ENCODE assay signal across 8 cellular contexts in the genomic region with DNA sequence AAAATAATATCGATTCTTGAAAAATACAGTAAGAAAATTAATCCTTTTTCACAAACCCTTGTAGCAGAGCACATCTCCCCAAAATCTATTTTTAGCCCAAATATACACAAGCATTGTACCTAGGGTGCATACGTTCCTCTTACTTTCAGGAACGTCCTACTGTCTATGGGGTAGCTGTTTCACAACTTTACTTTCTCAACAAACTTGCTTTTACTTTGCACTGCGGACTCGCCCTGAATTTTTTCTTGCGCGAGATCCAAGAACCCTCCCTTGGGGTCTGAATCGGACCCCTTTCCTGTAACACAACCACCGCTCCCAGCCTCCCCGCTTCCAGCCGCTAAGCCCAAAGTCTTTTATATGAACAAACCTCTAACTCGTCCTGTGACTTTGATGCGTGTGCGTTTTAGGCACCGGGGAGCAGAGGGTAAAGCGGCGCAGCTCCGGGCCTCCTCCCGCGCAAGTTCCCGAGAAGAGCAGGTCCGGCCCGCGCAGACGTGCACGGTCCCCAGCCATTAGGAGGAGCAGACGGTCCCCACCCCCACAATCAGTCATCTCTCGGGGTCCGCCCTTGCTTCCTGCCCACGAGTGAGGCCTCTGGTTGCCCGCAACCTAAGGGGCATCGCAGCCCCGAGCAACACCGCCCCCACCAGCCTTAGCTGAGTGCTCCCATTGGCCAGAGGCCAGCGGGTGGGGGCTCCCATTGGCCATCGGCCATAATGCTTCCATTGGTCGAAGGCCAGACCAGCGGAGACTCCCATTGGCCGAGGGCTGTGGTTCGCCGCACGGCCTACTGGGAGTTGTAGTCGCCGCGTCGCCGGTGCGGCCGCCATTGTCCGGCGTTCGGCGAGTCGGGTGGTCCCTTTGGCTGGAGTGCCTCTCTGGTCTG. TPM values are rescaled to one million over a fixed set of nuclear protein-coding genes. Genes with fewer than 3 reads are reported as not detected.
DNase-seq lines count a peak whose midpoint lies in the region; ATAC-seq, FAIRE-seq and TF ChIP-seq lines count a peak whose summit lies in the region.

A gene (plus strand): TSS at position 800 of the 886 bp plus-strand sequence. CDS start 127 bp downstream, outside the sequence.

- peaks cover 72% of the 10 kb centered on the region for H3K36me3 Mint-ChIP-seq in T-helper 2 cell treated with Interferon-gamma antibody and Interleukin-4, amounts not matched to agents 5 μg/mL and 100 μg/mL, for 36 hours (ENCODE audit: low read depth)

- TF ChIP-seq CTCF in ascending aorta (IDR thresholded peaks at IDR 0.05) (peak in 1 of 3 experiments; percentile 14), right atrium auricular region (IDR thresholded peaks at IDR 0.05) (peak in 1 of 2 donors; percentile 42), psoas muscle (IDR thresholded peaks at IDR 0.05) (no peak)

- H3K27ac ChIP-seq in ascending aorta (peak within 1 kb of the TSS; percentile 77 to 92), right atrium auricular region (peak within 1 kb of the TSS; percentile 94 to 96), psoas muscle (peak within 1 kb of the TSS; percentile 81)

- DNase-seq in NCI-H187 treated with DMSO at 0.1 percent for 48 hours (lab: John Stamatoyannopoulos, UW) (peak; percentile 93), ascending aorta (ENCODE audit: low spot score in 2 of 2) (peak; percentile 91 to 98), right atrium auricular region (ENCODE audit: low spot score) (peak; percentile 98), psoas muscle (peak; percentile 96 to 97), urothelium cell line (ENCODE audit: low spot score) (peak; percentile 99)
- DNase-seq in T-helper 2 cell treated with Interferon-gamma antibody and Interleukin-4, amounts not matched to agents 5 μg/mL and 100 μg/mL, for 36 hours (ENCODE audit: low spot score): peak; percentile 99

- peaks cover 11 to 56% of the 10 kb centered on the region in 2 donors for H3K9me3 ChIP-seq in ascending aorta
- peaks cover 8 to 29% of the 10 kb centered on the region in 2 donors for H3K9me3 ChIP-seq in right atrium auricular region
- peaks cover 34% of the 10 kb centered on the region for H3K9me3 ChIP-seq in psoas muscle

- TF ChIP-seq POLR2A in GM18505 (IDR thresholded peaks at IDR 0.05; ENCODE audit: borderline replicate concordance, extremely low read depth, insufficient read depth, insufficient read length): peak; percentile 73

- peak within 1 kb of the TSS; percentile 90 for H3K27ac Mint-ChIP-seq in T-helper 2 cell treated with Interferon-gamma antibody and Interleukin-4, amounts not matched to agents 5 μg/mL and 100 μg/mL, for 36 hours

- H3K4me3 ChIP-seq in ascending aorta (peak within 1 kb of the TSS; percentile 67 to 96), right atrium auricular region (peak within 1 kb of the TSS; percentile 91 to 92), psoas muscle (peak within 1 kb of the TSS; percentile 93)

- peak; percentile 50 for FAIRE-seq in urothelium cell line (lab: Jason Lieb, UNC)

- H3K4me1 ChIP-seq in ascending aorta (no peaks in the 10 kb centered on the region), right atrium auricular region (peaks cover 0 to 26% of the 10 kb centered on the region in 2 donors), psoas muscle (no peaks in the 10 kb centered on the region)

- WGBS in psoas muscle, 3 donors: 0 to 1% (median 1%) methylated on average over 50 to 54 of the region's 54 CpGs

- H3K36me3 ChIP-seq in ascending aorta: peaks cover 3 to 25% of the 10 kb centered on the region in 2 donors
- H3K36me3 ChIP-seq in right atrium auricular region: peaks cover 19% of the 10 kb centered on the region
- H3K36me3 ChIP-seq in psoas muscle (ENCODE audit: insufficient read depth in 1 of 2, low read depth in 1 of 2): peaks cover 2% of the 10 kb centered on the region in 2 donors

- ATAC-seq in GM18505 (IDR thresholded peaks at IDR 0.05; ENCODE audit: unreplicated experiment): peak; percentile 95
- ATAC-seq in HG02970 (IDR thresholded peaks at IDR 0.05; ENCODE audit: low FRiP score, unreplicated experiment): peak; percentile 94
- peak; percentile 95 to 98 (median 96) for ATAC-seq in psoas muscle

- intact Hi-C loops in ascending aorta (cut with DNase I): loop anchor here (1.0 kb wide), 3 partner anchors 27 to 95 kb away; a partner anchor contains a TSS
- intact Hi-C loops in psoas muscle (cut with DNase I): no loop called here

- no peaks in the 10 kb centered on the region for H3K27me3 ChIP-seq in ascending aorta
- no peaks in the 10 kb centered on the region for H3K27me3 ChIP-seq in right atrium auricular region
- H3K27me3 ChIP-seq in psoas muscle (ENCODE audit: insufficient read depth in 3 of 3, low read length in 2 of 3): no peaks in the 10 kb centered on the region

- peak within 1 kb of the TSS; percentile 88 for H3K4me3 Mint-ChIP-seq in T-helper 2 cell treated with Interferon-gamma antibody and Interleukin-4, amounts not matched to agents 5 μg/mL and 100 μg/mL, for 36 hours

- H3K4me1 Mint-ChIP-seq in T-helper 2 cell treated with Interferon-gamma antibody and Interleukin-4, amounts not matched to agents 5 μg/mL and 100 μg/mL, for 36 hours (ENCODE audit: low read depth): peaks cover 18% of the 10 kb centered on the region

- no peaks in the 10 kb centered on the region for H3K27me3 Mint-ChIP-seq in T-helper 2 cell treated with Interferon-gamma antibody and Interleukin-4, amounts not matched to agents 5 μg/mL and 100 μg/mL, for 36 hours (ENCODE audit: low read depth)

- peaks cover 41% of the 10 kb centered on the region for H3K9me3 Mint-ChIP-seq in T-helper 2 cell treated with Interferon-gamma antibody and Interleukin-4, amounts not matched to agents 5 μg/mL and 100 μg/mL, for 36 hours

RNA-seq across cellular contexts. Expression of the gene that starts here (rescaled TPM):
- 6.0 TPM for total RNA-seq in ascending aorta
- 1 to 10 TPM; 5.8 to 6.9 TPM for total RNA-seq in right atrium auricular region
- 1 to 10 TPM; 1.5 to 2.5 (median 2.0) TPM for total RNA-seq in psoas muscle
- 1 to 10 TPM in 1 of 3 donors, under 1 TPM in 2; 0.35 to 1.3 (median 0.86) TPM for polyA plus RNA-seq in psoas muscle

Comparison
In these comparisons a context has a peak if more than half of its experiments do, and no peak if none do; other contexts are left out.
1. Peak in every context shown above with its lines: DNase-seq, ATAC-seq, H3K4me3 ChIP-seq and H3K27ac ChIP-seq.